Comparison of ENCODE assay signal across 17 cellular contexts in the genomic region with DNA sequence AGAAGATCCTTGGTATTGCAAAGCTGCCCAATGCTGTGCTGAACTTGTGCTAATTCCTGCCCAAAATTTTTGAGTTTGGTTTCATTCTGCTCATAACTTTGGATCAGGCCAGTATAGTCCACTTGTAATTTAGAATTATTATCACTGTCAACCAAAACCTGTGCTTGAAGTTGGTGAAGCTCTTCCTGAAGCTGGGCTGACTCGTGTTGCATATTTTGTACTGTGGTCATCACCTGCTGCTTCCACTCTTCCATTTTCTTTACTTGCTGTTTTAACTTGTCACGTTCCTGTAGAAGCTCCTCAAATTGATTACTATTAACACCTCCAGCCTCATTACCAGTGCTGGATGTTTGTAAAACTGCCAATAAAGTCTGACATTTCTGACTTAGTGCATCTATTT. TPM values are rescaled to one million over a fixed set of nuclear protein-coding genes. Genes with fewer than 3 reads are reported as not detected.
DNase-seq lines count a peak whose midpoint lies in the region; ATAC-seq and FAIRE-seq lines count a peak whose summit lies in the region.
"Had no signal": no experiment of that assay in that cellular context is flagged by ENCODE, and none has a peak within 500 bp of the region (broad histone marks: within the 10 kb centered on the region; RNA-seq: fewer than 3 reads in every experiment).

No MANE protein-coding gene starts in this region.

- intact Hi-C loops in CD4-positive, alpha-beta memory T cell (cut with micrococcal nuclease), result no loop called here

- no peak overlapping the region for H3K4me3 ChIP-seq in CD4-positive, alpha-beta memory T cell (ENCODE audit: low read length in 2 of 2)
- no peak overlapping the region for H3K4me3 ChIP-seq in small intestine (ENCODE audit: low read depth in 1 of 2, low read length in 2 of 2)
- H3K4me3 ChIP-seq: MG63, SK-N-MC had no signal

- H3K36me3 ChIP-seq in CD4-positive, alpha-beta memory T cell (ENCODE audit: insufficient read depth, low read length), result peaks cover 10% of the 10 kb centered on the region
- H3K36me3 ChIP-seq in small intestine (ENCODE audit: control insufficient read depth in 2 of 2, insufficient read depth in 2 of 2, low read length in 2 of 2), result peaks cover 3 to 9% of the 10 kb centered on the region in 2 donors

- no peak for ATAC-seq in T-helper 17 cell

- peak overlapping the region in 1 of 8 donors; percentile 23 for H3K4me3 Mint-ChIP-seq in CD4-positive, alpha-beta memory T cell
- no peak overlapping the region for H3K4me3 Mint-ChIP-seq in T-helper 17 cell

- peak overlapping the region in 6 of 7 donors; percentile 33 to 80 (median 71) for H3K27ac Mint-ChIP-seq in CD4-positive, alpha-beta memory T cell
- peak overlapping the region; percentile 5 for H3K27ac Mint-ChIP-seq in T-helper 17 cell

- no peaks in the 10 kb centered on the region for H3K9me3 Mint-ChIP-seq in CD4-positive, alpha-beta memory T cell

- FAIRE-seq in small intestine (lab: Jason Lieb, UNC), result no peak

- POLR2A ChIA-PET in CD4-positive, alpha-beta memory T cell (lab: Charles Lee; ENCODE audit: partially characterized antibody), result interaction anchor here (0.6 to 1.9 kb wide), 3 partner anchors 9 to 670 kb away, joined by 3 to 7 read pairs (median 3); a partner anchor contains a TSS

- no peaks in the 10 kb centered on the region for H3K27me3 ChIP-seq in CD4-positive, alpha-beta memory T cell (ENCODE audit: insufficient read depth, low read length)
- no peaks in the 10 kb centered on the region for H3K27me3 ChIP-seq in small intestine (ENCODE audit: control insufficient read depth in 2 of 2, insufficient read depth in 2 of 2, low read length in 2 of 2)
- H3K27me3 ChIP-seq: MG63 had no signal

- no peaks in the 10 kb centered on the region for H3K27me3 Mint-ChIP-seq in CD4-positive, alpha-beta memory T cell
- H3K27me3 Mint-ChIP-seq in T-helper 17 cell, result no peaks in the 10 kb centered on the region

- H3K27ac ChIP-seq in CD4-positive, alpha-beta memory T cell (ENCODE audit: low read depth, low read length), result no peak overlapping the region
- no peak overlapping the region for H3K27ac ChIP-seq in small intestine (ENCODE audit: low read depth in 1 of 2, low read length in 1 of 2)
- H3K27ac ChIP-seq: HL-60, SK-N-MC had no signal

- H3K4me1 Mint-ChIP-seq in CD4-positive, alpha-beta memory T cell, result peaks cover 30 to 50% (median 40%) of the 10 kb centered on the region in 4 donors
- H3K4me1 Mint-ChIP-seq in T-helper 17 cell, result peaks cover 29% of the 10 kb centered on the region

- CTCF ChIA-PET in CD4-positive, alpha-beta memory T cell (lab: Charles Lee; ENCODE audit: partially characterized antibody), result interaction anchor here (0.9 to 1.3 kb wide), 3 partner anchors 11 to 108 kb away, joined by 3 read pairs; no protein-coding TSS in a partner anchor

- 91 to 98% (median 96%) methylated on average over 2 of the region's 2 CpGs for WGBS in small intestine, 3 donors

- no peaks in the 10 kb centered on the region for H3K9me3 ChIP-seq in CD4-positive, alpha-beta memory T cell (ENCODE audit: control insufficient read depth in 1 of 2, low read length in 2 of 2)
- no peaks in the 10 kb centered on the region for H3K9me3 ChIP-seq in T-helper 17 cell (ENCODE audit: control insufficient read depth, low read length, poor library complexity, severe bottlenecking)
- H3K9me3 ChIP-seq in small intestine (ENCODE audit: control insufficient read depth, low read depth), result no peaks in the 10 kb centered on the region
- H3K9me3 ChIP-seq: MG63 had no signal

- peaks cover 41 to 43% of the 10 kb centered on the region in 2 donors for H3K36me3 Mint-ChIP-seq in CD4-positive, alpha-beta memory T cell
- peaks cover 13% of the 10 kb centered on the region for H3K36me3 Mint-ChIP-seq in T-helper 17 cell (ENCODE audit: low read depth)

- DNase-seq in CD4-positive, alpha-beta memory T cell, result no peak
- DNase-seq in ELR (ENCODE audit: low read depth) (peak; percentile 53), T-helper 17 cell (no peak), iris pigment epithelial cell (ENCODE audit: low read depth) (peak; percentile 17), DMS153 treated with DMSO at 0.1 percent for 48 hours (lab: John Stamatoyannopoulos, UW; ENCODE audit: unreplicated experiment) (no peak), T-helper 1 cell (no peak), LoVo (ENCODE audit: low spot score) (no peak), small intestine (no peak)
- DNase-seq: GDM1, GOT3, KBM-7, MG63, NCI-H1105, NCI-H1694 treated with DMSO at 0.1 percent for 48 hours, NCI-H774 had no signal

- H3K4me1 ChIP-seq in CD4-positive, alpha-beta memory T cell (ENCODE audit: insufficient read depth, low read length), result peaks cover 46% of the 10 kb centered on the region
- H3K4me1 ChIP-seq in small intestine (ENCODE audit: control insufficient read depth in 2 of 2, insufficient read depth in 1 of 2, low read depth in 1 of 2, low read length in 1 of 2), result no peaks in the 10 kb centered on the region

RNA-seq across cellular contexts. Expression of a gene that starts 35.8 kb away (rescaled TPM):
- total RNA-seq in CD4-positive, alpha-beta memory T cell, result 10 to 100 TPM; 68.0 to 68.7 TPM
- polyA plus RNA-seq in CD4-positive, alpha-beta memory T cell, result 10 to 100 TPM; 24.6 to 77.2 TPM
- total RNA-seq in T-helper 17 cell, result 10 to 100 TPM; 44.2 to 45.1 TPM
- polyA plus RNA-seq in small intestine, result 1 to 10 TPM; 3.5 to 6.5 (median 5.4) TPM

RNA-seq across cellular contexts. Expression of a gene that starts 56.6 kb away (rescaled TPM):
- 1 to 10 TPM; 7.9 to 8.0 TPM for total RNA-seq in CD4-positive, alpha-beta memory T cell
- polyA plus RNA-seq in CD4-positive, alpha-beta memory T cell, result 10 to 100 TPM; 23.7 TPM
- total RNA-seq in T-helper 17 cell, result 1 to 10 TPM; 3.7 to 6.6 TPM
- polyA plus RNA-seq in small intestine, result 10 to 100 TPM in 2 of 3 donors, 1 to 10 TPM in 1; 2.0 to 34.7 (median 11.1) TPM

Comparison
In these comparisons a context has a peak if more than half of its experiments do, and no peak if none do; other contexts are left out.
1. DNase-seq: peak in ELR (single experiment) and iris pigment epithelial cell (single experiment); none in CD4-positive, alpha-beta memory T cell (0 of 5), T-helper 17 cell (0 of 3), DMS153 treated with DMSO at 0.1 percent for 48 hours (single experiment), T-helper 1 cell (0 of 5), LoVo (single experiment) and small intestine (single experiment).